14 cellular contexts compared by ENCODE assay signal in the genomic region with DNA sequence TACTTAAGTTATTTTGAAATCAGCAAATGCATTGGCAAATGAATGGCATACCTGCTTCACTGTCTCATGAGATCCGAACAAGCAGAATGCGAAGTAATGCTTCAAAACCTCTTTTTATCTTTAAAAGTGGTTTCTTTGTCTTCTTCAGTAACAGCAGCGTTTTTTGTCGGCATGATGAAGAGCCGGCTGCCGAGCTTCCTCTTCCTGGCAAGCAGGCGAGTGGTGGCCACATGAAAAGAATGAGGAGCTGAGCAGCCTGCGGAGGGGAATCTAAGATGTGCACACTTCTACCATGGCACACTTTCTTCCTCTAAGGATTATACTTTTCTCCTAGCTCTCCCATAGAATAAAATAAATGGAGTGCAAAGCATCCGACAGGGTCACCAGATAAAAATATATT. TPM values are rescaled to one million over a fixed set of nuclear protein-coding genes. Genes with fewer than 3 reads are reported as not detected.
DNase-seq lines count a peak whose midpoint lies in the region; ATAC-seq and TF ChIP-seq lines count a peak whose summit lies in the region.
"Had no signal": no experiment of that assay in that cellular context is flagged by ENCODE, and none has a peak within 500 bp of the region (broad histone marks: within the 10 kb centered on the region; RNA-seq: fewer than 3 reads in every experiment).

No MANE protein-coding gene starts in this region.

- H3K36me3 ChIP-seq in BLaER1 (no peaks in the 10 kb centered on the region), endodermal cell (ENCODE audit: control insufficient read depth, insufficient read depth, low read length) (no peaks in the 10 kb centered on the region)

- TF ChIP-seq CTCF in endothelial cell (IDR thresholded peaks at IDR 0.05; ENCODE audit: unreplicated experiment) (no peak), endodermal cell (conservative IDR thresholded peaks at IDR 0.05) (no peak)

- peak overlapping the region; percentile 68 for H3K4me2 ChIP-seq in BLaER1

- peaks cover 30% of the 10 kb centered on the region for H3K4me1 ChIP-seq in BLaER1
- no peaks in the 10 kb centered on the region for H3K4me1 ChIP-seq in endodermal cell (ENCODE audit: control insufficient read depth, insufficient read depth, low read length)

- peak overlapping the region; percentile 56 for H3K27ac Mint-ChIP-seq in activated CD8-positive, alpha-beta T cell treated with anti-CD3 and anti-CD28 coated beads, Interleukin-2, amount 10 ng/mL, durations not matched to agents 7 days and 5 days
- H3K27ac Mint-ChIP-seq in endothelial cell (ENCODE audit: unreplicated experiment) (no peak overlapping the region), endodermal cell (no peak overlapping the region)
- H3K27ac Mint-ChIP-seq: HFFc6, memory B cell had no signal

- H3K27me3 ChIP-seq in BLaER1 (no peaks in the 10 kb centered on the region), endodermal cell (ENCODE audit: control insufficient read depth, insufficient read depth, low read length, poor library complexity, severe bottlenecking) (no peaks in the 10 kb centered on the region)

- H3K9me3 Mint-ChIP-seq in activated CD8-positive, alpha-beta T cell treated with anti-CD3 and anti-CD28 coated beads, Interleukin-2, amount 10 ng/mL, durations not matched to agents 7 days and 5 days (ENCODE audit: insufficient read depth): no peaks in the 10 kb centered on the region
- H3K9me3 Mint-ChIP-seq in endothelial cell (ENCODE audit: unreplicated experiment) (no peaks in the 10 kb centered on the region), endodermal cell (peaks cover 1% of the 10 kb centered on the region)
- H3K9me3 Mint-ChIP-seq: HFFc6, memory B cell had no signal

- H3K4me3 ChIP-seq in BLaER1 (no peak overlapping the region), endodermal cell (ENCODE audit: low read length) (no peak overlapping the region)

- no peaks in the 10 kb centered on the region for H4K20me1 ChIP-seq in BLaER1

- H3K27me3 Mint-ChIP-seq in activated CD8-positive, alpha-beta T cell treated with anti-CD3 and anti-CD28 coated beads, Interleukin-2, amount 10 ng/mL, durations not matched to agents 7 days and 5 days (ENCODE audit: low read depth): peaks cover 27% of the 10 kb centered on the region
- H3K27me3 Mint-ChIP-seq in endothelial cell (ENCODE audit: unreplicated experiment) (no peaks in the 10 kb centered on the region), endodermal cell (ENCODE audit: insufficient read depth) (peaks cover 4% of the 10 kb centered on the region)

- peak; percentile 79 for ATAC-seq in activated CD8-positive, alpha-beta T cell treated with anti-CD3 and anti-CD28 coated beads, Interleukin-2, amount 10 ng/mL, durations not matched to agents 7 days and 5 days
- ATAC-seq in HG02763 (IDR thresholded peaks at IDR 0.05; ENCODE audit: unreplicated experiment): no peak
- ATAC-seq in GM19395 (IDR thresholded peaks at IDR 0.05; ENCODE audit: unreplicated experiment): no peak

- H3K36me3 Mint-ChIP-seq in activated CD8-positive, alpha-beta T cell treated with anti-CD3 and anti-CD28 coated beads, Interleukin-2, amount 10 ng/mL, durations not matched to agents 7 days and 5 days (ENCODE audit: low read depth): no peaks in the 10 kb centered on the region
- H3K36me3 Mint-ChIP-seq in endothelial cell (ENCODE audit: low read depth, unreplicated experiment) (no peaks in the 10 kb centered on the region), endodermal cell (ENCODE audit: low read depth) (no peaks in the 10 kb centered on the region)
- H3K36me3 Mint-ChIP-seq: memory B cell had no signal

- POLR2A ChIA-PET in activated CD8-positive, alpha-beta T cell treated with anti-CD3 and anti-CD28 coated beads, Interleukin-2, amount 10 ng/mL, durations not matched to agents 7 days and 5 days (lab: Charles Lee): no interaction called here

- peak; percentile 39 for DNase-seq in NOMO-1 treated with DMSO at 0.1 percent for 48 hours (lab: John Stamatoyannopoulos, UW; ENCODE audit: unreplicated experiment)
- DNase-seq in activated CD8-positive, alpha-beta T cell treated with anti-CD3 and anti-CD28 coated beads, Interleukin-2, amount 10 ng/mL, durations not matched to agents 7 days and 5 days: peak; percentile 70
- peak; percentile 26 for DNase-seq in endothelial cell (ENCODE audit: low spot score)
- no peak for DNase-seq in endodermal cell
- no peak for DNase-seq in DMS53 (lab: John Stamatoyannopoulos, UW)
- DNase-seq: anterior cingulate cortex, HFFc6, NCI-H1048, NCI-H524, SW 1271 had no signal

- CTCF ChIA-PET in activated CD8-positive, alpha-beta T cell treated with anti-CD3 and anti-CD28 coated beads, Interleukin-2, amount 10 ng/mL, durations not matched to agents 7 days and 5 days (lab: Charles Lee): interaction anchor here (0.6 to 2.3 kb wide), 9 partner anchors 9 to 482 kb away, joined by 3 to 10 read pairs (median 3); no protein-coding TSS in a partner anchor

- 61 to 80% methylated on average over 6 to 9 of the region's 9 CpGs for WGBS in endodermal cell (ENCODE audit: insufficient coverage in 1 of 2, insufficient read length in 1 of 2), 2 experiments

- H3K9me3 ChIP-seq in BLaER1 (peaks cover under 1% of the 10 kb centered on the region), endodermal cell (ENCODE audit: control insufficient read depth, low read length) (no peaks in the 10 kb centered on the region)

- H3K27ac ChIP-seq in BLaER1: no peak overlapping the region
- H3K27ac ChIP-seq in endodermal cell (ENCODE audit: low read depth, low read length): no peak overlapping the region

- H3K4me3 Mint-ChIP-seq in activated CD8-positive, alpha-beta T cell treated with anti-CD3 and anti-CD28 coated beads, Interleukin-2, amount 10 ng/mL, durations not matched to agents 7 days and 5 days: peak overlapping the region; percentile 58
- H3K4me3 Mint-ChIP-seq in endothelial cell (ENCODE audit: unreplicated experiment): no peak overlapping the region
- no peak overlapping the region for H3K4me3 Mint-ChIP-seq in endodermal cell
- H3K4me3 Mint-ChIP-seq: HFFc6, memory B cell had no signal

- H3K4me1 Mint-ChIP-seq in activated CD8-positive, alpha-beta T cell treated with anti-CD3 and anti-CD28 coated beads, Interleukin-2, amount 10 ng/mL, durations not matched to agents 7 days and 5 days (ENCODE audit: low read depth): peaks cover 55% of the 10 kb centered on the region
- H3K4me1 Mint-ChIP-seq in endothelial cell (ENCODE audit: unreplicated experiment) (peaks cover 7% of the 10 kb centered on the region), endodermal cell (peaks cover 26% of the 10 kb centered on the region)

- no peak overlapping the region for H3K9ac ChIP-seq in BLaER1
- H3K9ac ChIP-seq in endodermal cell (ENCODE audit: extremely low read depth, low read length, poor library complexity, severe bottlenecking): no peak overlapping the region

RNA-seq across cellular contexts. Expression of gene AKTIP, which starts 42.4 kb away (rescaled TPM):
- 10 to 100 TPM; 54.0 to 56.8 TPM for total RNA-seq in activated CD8-positive, alpha-beta T cell treated with anti-CD3 and anti-CD28 coated beads, Interleukin-2, amount 10 ng/mL, durations not matched to agents 7 days and 5 days
- total RNA-seq in endothelial cell (ENCODE audit: unreplicated experiment) (22.4 TPM), endodermal cell (10 to 100 TPM; 18.3 to 21.3 TPM)
- 31.1 TPM for polyA plus RNA-seq in endodermal cell (2013, experiment 1 of 2)
- 24.3 TPM for polyA plus RNA-seq in endodermal cell (2013, experiment 2 of 2)

Comparison
In these comparisons a context has a peak if more than half of its experiments do, and no peak if none do; other contexts are left out.
1. DNase-seq: peak in NOMO-1 treated with DMSO at 0.1 percent for 48 hours (single experiment), activated CD8-positive, alpha-beta T cell treated with anti-CD3 and anti-CD28 coated beads, Interleukin-2, amount 10 ng/mL, durations not matched to agents 7 days and 5 days (single experiment) and endothelial cell (single experiment); none in endodermal cell (single experiment) and DMS53 (single experiment).